ENCODE assay signal across 25 cellular contexts in genomic region chr5:173709145-173709544, GRCh38.
"Had no signal": no experiment of that assay in that cellular context is flagged by ENCODE, and none has a peak within 500 bp of the region (broad histone marks: within the 10 kb centered on the region; RNA-seq: fewer than 3 reads in every experiment).

No MANE protein-coding gene starts in this region.

- H3K27me3 Mint-ChIP-seq: IgD-negative memory B cell had no signal

- H3K36me3 Mint-ChIP-seq: IgD-negative memory B cell had no signal

- DNase-seq: KBM-7, MG63, NCI-H1092, NCI-H1105 treated with DMSO at 0.1 percent for 48 hours, NCI-H1417 treated with DMSO at 0.1 percent for 48 hours, NCI-H187, NCI-H2029, NCI-H2081 treated with DMSO at 0.1 percent for 48 hours, NCI-H2171, NCI-H226, NCI-H446, NCI-H510A, NCI-H524 treated with DMSO at 0.1 percent for 48 hours, NCI-H69, NCI-H774, OCI-M1, PC-9, Peyer's patch, SHP77 treated with DMSO at 0.1 percent for 48 hours, T-helper 1 cell had no signal

- H3K4me2 ChIP-seq: PC-9 had no signal

- H2AFZ ChIP-seq: PC-9 had no signal

- H3K27ac ChIP-seq: HL-60, PC-9, Peyer's patch, SJCRH30 had no signal

- ATAC-seq: Right ventricle myocardium inferior, SK-N-SH treated with all-trans-retinoic acid at 6 μM for 48 hours had no signal

- H3K27me3 ChIP-seq: MG63, Peyer's patch had no signal

- H3K4me3 ChIP-seq: MG63, PC-9, Peyer's patch, SJCRH30 had no signal

- H3K36me3 ChIP-seq: MG63, Peyer's patch, SJCRH30 had no signal

- H3K9me3 ChIP-seq: Peyer's patch, SJCRH30 had no signal

- H3K9me3 Mint-ChIP-seq: IgD-negative memory B cell had no signal
